Comparison of ENCODE assay signal across 26 cellular contexts in the genomic region with DNA sequence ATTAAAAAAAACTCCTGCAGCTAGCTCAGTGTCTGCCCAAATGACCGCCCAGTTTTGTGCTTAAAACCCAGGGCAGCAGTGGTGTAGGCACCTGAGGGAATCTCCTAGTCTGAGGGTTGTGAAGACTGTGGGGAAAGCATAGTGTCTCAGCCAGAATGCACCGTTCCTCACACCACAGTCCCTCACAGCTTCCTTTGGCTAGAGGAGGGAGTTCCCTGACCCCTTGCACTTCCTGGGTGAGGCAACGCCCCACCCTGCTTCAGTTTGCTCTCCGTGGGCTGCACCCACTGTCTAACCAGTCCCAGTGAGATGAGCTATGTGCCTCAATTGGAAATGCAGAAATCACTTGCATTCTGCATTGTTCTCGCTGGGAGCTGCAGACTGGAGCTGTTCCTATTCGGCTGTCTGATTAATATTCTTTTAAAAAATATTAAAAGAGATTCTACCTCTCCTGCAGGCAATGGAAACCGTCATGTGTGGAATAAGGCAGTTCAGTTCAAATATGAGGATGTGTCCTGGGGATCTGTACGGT.
"Had no signal": no experiment of that assay in that cellular context is flagged by ENCODE, and none has a peak within 500 bp of the region (broad histone marks: within the 10 kb centered on the region; RNA-seq: fewer than 3 reads in every experiment).

No MANE protein-coding gene starts in this region.

- H3K4me3 ChIP-seq: cardiac muscle cell, Peyer's patch, SJCRH30 had no signal

- H3K4me2 ChIP-seq: SK-N-SH had no signal

- H3K9me3 ChIP-seq: Peyer's patch, SJCRH30, SK-N-SH had no signal

- H3K4me1 ChIP-seq: Peyer's patch, SJCRH30 had no signal

- DNase-seq: activated CD4-positive, alpha-beta memory T cell treated with anti-CD3 and anti-CD28 coated beads, Interleukin-2, amount 10 ng/mL, durations not matched to agents 7 days and 5 days; activated CD4-positive, alpha-beta T cell treated with anti-CD3 and anti-CD28 coated beads for 1 hour; activated CD4-positive, alpha-beta T cell treated with anti-CD3 and anti-CD28 coated beads, Interleukin-2, amount 10 ng/mL, durations not matched to agents 7 days and 5 days; activated CD8-positive, alpha-beta memory T cell treated with anti-CD3 and anti-CD28 coated beads, Interleukin-2, amount 50 U/mL, for 4 hours; activated gamma-delta T cell treated with Interleukin-2 at 50 U/mL for 16 hours; activated naive CD4-positive, alpha-beta T cell treated with anti-CD3 and anti-CD28 coated beads, Interleukin-2, amount 10 ng/mL, durations not matched to agents 7 days and 5 days; activated naive CD8-positive, alpha-beta T cell treated with anti-CD3 and anti-CD28 coated beads for 36 hours; activated T-cell treated with anti-CD3 and anti-CD28 coated beads, Interleukin-2, amount 50 U/mL, for 72 hours; brain microvascular endothelial cell; KG1; NCI-H1092 treated with DMSO at 0.1 percent for 48 hours; NCI-H1417 treated with DMSO at 0.1 percent for 48 hours; NCI-H1694; NCI-H2029 treated with DMSO at 0.1 percent for 48 hours; NCI-H345; NCI-H510A; NCI-H526 treated with DMSO at 0.1 percent for 48 hours; NCI-H82; NK-92 treated with Interleukin-12 subunit alpha and Interleukin-12 subunit beta, amount 100 ng/mL, for 24 hours; OCI-M1; Peyer's patch; Right ventricle myocardium superior; SJCRH30; SK-N-SH had no signal

- H3K9ac ChIP-seq: SK-N-SH had no signal

- H3K27me3 ChIP-seq: brain microvascular endothelial cell, cardiac muscle cell, Peyer's patch, SJCRH30 had no signal

- H3K27ac ChIP-seq: brain microvascular endothelial cell, cardiac muscle cell, Peyer's patch, RWPE1, SJCRH30 had no signal

- H3K36me3 ChIP-seq: brain microvascular endothelial cell, cardiac muscle cell, Peyer's patch, SJCRH30 had no signal
